In the genomic region with DNA sequence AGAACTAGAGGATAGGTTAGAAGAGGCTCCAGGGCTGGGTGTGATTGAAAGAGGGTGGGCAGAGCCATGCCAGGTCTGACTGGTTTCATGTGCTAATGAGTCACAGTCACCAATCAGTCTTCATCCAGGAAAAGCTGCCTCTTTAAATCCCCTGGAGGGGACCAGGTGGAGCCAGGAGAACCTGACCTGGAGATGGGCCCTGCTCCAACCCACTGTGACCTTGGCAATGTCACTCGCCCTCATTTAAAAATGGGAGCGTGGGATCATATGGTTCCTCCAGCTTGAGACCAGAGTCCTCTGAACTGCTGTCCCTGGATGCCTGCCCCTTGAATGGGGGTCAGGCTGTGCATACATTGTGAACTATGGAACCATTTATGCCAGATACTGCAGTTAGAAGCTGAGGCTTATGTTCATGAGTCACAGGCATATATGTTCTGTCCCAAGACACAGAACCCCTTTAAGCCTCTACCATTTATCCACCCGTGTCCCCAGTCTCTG, we compare ENCODE assay signal across 15 cellular contexts. TPM values are rescaled to one million over a fixed set of nuclear protein-coding genes. Genes with fewer than 3 reads are reported as not detected.
A peak's percentile ranks its signal among the peaks of the same experiment; 100 is the strongest.
DNase-seq lines count a peak whose midpoint lies in the region; ATAC-seq and TF ChIP-seq lines count a peak whose summit lies in the region.
"Had no signal": no experiment of that assay in that cellular context is flagged by ENCODE, and none has a peak within 500 bp of the region (broad histone marks: within the 10 kb centered on the region; RNA-seq: fewer than 3 reads in every experiment).

No MANE protein-coding gene starts in this region.

- in situ Hi-C loops in SK-MEL-5 (cut with HindIII; ENCODE audit: low pct_unique_long_range_greater_than_20kb, low sequenced_read_pairs): no loop called here

- peaks cover 8 to 13% of the 10 kb centered on the region in 2 donors for H3K36me3 Mint-ChIP-seq in activated naive CD4-positive, alpha-beta T cell treated with anti-CD3 and anti-CD28 coated beads, Interleukin-2, amount 50 U/mL, for 72 hours
- peaks cover 1% of the 10 kb centered on the region for H3K36me3 Mint-ChIP-seq in activated naive CD4-positive, alpha-beta T cell treated with anti-CD3 and anti-CD28 coated beads for 36 hours (ENCODE audit: low read depth)
- H3K36me3 Mint-ChIP-seq in endothelial cell (ENCODE audit: low read depth, unreplicated experiment): no peaks in the 10 kb centered on the region

- CTCF ChIA-PET in activated naive CD4-positive, alpha-beta T cell treated with anti-CD3 and anti-CD28 coated beads for 36 hours (lab: Charles Lee): no interaction called here

- no peaks in the 10 kb centered on the region for H3K4me1 ChIP-seq in upper lobe of right lung
- H3K4me1 ChIP-seq in Karpas-422 (ENCODE audit: low read length): no peaks in the 10 kb centered on the region

- H3K4me1 Mint-ChIP-seq in activated naive CD4-positive, alpha-beta T cell treated with anti-CD3 and anti-CD28 coated beads for 36 hours (ENCODE audit: low read depth): no peaks in the 10 kb centered on the region
- H3K4me1 Mint-ChIP-seq in endothelial cell (ENCODE audit: unreplicated experiment): peaks cover 21% of the 10 kb centered on the region
- H3K4me1 Mint-ChIP-seq: naive thymus-derived CD4-positive, alpha-beta T cell had no signal

- no peak overlapping the region for H3K4me2 ChIP-seq in Karpas-422 (ENCODE audit: low read depth, low read length, poor library complexity, severe bottlenecking)

- no peak overlapping the region for H3K27ac ChIP-seq in upper lobe of right lung
- H3K27ac ChIP-seq in Karpas-422 (ENCODE audit: low read length): no peak overlapping the region
- H3K27ac ChIP-seq: left ventricle myocardium inferior had no signal

- no peak overlapping the region for H3K27ac Mint-ChIP-seq in activated naive CD4-positive, alpha-beta T cell treated with anti-CD3 and anti-CD28 coated beads, Interleukin-2, amount 50 U/mL, for 72 hours
- no peak overlapping the region for H3K27ac Mint-ChIP-seq in activated naive CD4-positive, alpha-beta T cell treated with anti-CD3 and anti-CD28 coated beads for 36 hours
- no peak overlapping the region for H3K27ac Mint-ChIP-seq in endothelial cell (ENCODE audit: unreplicated experiment)
- H3K27ac Mint-ChIP-seq: activated T-helper 2 cell treated with anti-CD3 and anti-CD28 coated beads, Interferon-gamma antibody, Interleukin-2, Interleukin-4, amounts not matched to agents 10 μg/mL and 5 μg/mL and 100 μg/mL, durations not matched to agents 14 hours and 24 hours and 36 hours; naive thymus-derived CD4-positive, alpha-beta T cell had no signal

- DNase-seq in activated naive CD4-positive, alpha-beta T cell treated with anti-CD3 and anti-CD28 coated beads, Interleukin-2, amount 50 U/mL, for 72 hours (ENCODE audit: low spot score in 2 of 2): no peak
- DNase-seq in activated naive CD4-positive, alpha-beta T cell treated with anti-CD3 and anti-CD28 coated beads for 36 hours: no peak
- DNase-seq in SK-MEL-5 (ENCODE audit: low read depth, low spot score) (peak; percentile 19), left colon (no peak), upper lobe of right lung (no peak), Karpas-422 (no peak), endothelial cell (ENCODE audit: low spot score) (no peak)
- DNase-seq: activated CD4-positive, alpha-beta T cell treated with anti-CD3 and anti-CD28 coated beads, Interleukin-2, amount 50 U/mL, for 4 hours; hippocampal formation; left ventricle myocardium inferior; naive thymus-derived CD4-positive, alpha-beta T cell; NCI-H1930; NK-92 treated with Interleukin-12 subunit alpha and Interleukin-12 subunit beta, amount 100 ng/mL, for 24 hours had no signal

- H3K4me3 ChIP-seq in upper lobe of right lung (no peak overlapping the region), Karpas-422 (ENCODE audit: low read length) (no peak overlapping the region)
- H3K4me3 ChIP-seq: left ventricle myocardium inferior had no signal

- no peaks in the 10 kb centered on the region for H3K9me2 ChIP-seq in Karpas-422 (replicated peaks; ENCODE audit: insufficient read depth, low read length)

- no peak overlapping the region for H3K9ac ChIP-seq in Karpas-422 (ENCODE audit: low read length)

- H3K27me3 ChIP-seq in upper lobe of right lung: no peaks in the 10 kb centered on the region
- H3K27me3 ChIP-seq in Karpas-422 (ENCODE audit: low read length): peaks cover 4% of the 10 kb centered on the region; the same call in 1 of the 2 replicates

- no peak overlapping the region for H2AFZ ChIP-seq in Karpas-422 (ENCODE audit: low read length)

- peaks cover 7 to 8% of the 10 kb centered on the region in 2 donors for H3K9me3 Mint-ChIP-seq in activated naive CD4-positive, alpha-beta T cell treated with anti-CD3 and anti-CD28 coated beads, Interleukin-2, amount 50 U/mL, for 72 hours
- H3K9me3 Mint-ChIP-seq in activated naive CD4-positive, alpha-beta T cell treated with anti-CD3 and anti-CD28 coated beads for 36 hours: peaks cover 4% of the 10 kb centered on the region
- no peaks in the 10 kb centered on the region for H3K9me3 Mint-ChIP-seq in endothelial cell (ENCODE audit: unreplicated experiment)

- H3K79me2 ChIP-seq in Karpas-422 (ENCODE audit: low read length): no peaks in the 10 kb centered on the region

- no peaks in the 10 kb centered on the region for H3K36me3 ChIP-seq in upper lobe of right lung
- no peaks in the 10 kb centered on the region for H3K36me3 ChIP-seq in Karpas-422 (ENCODE audit: insufficient read depth, low read length)
- H3K36me3 ChIP-seq: left ventricle myocardium inferior had no signal

- intact Hi-C loops in activated naive CD4-positive, alpha-beta T cell treated with anti-CD3 and anti-CD28 coated beads for 36 hours (cut with micrococcal nuclease): no loop called here
- intact Hi-C loops in left colon (cut with DNase I, micrococcal nuclease): no loop called here
- intact Hi-C loops in upper lobe of right lung (cut with DNase I): no loop called here

- no peaks in the 10 kb centered on the region for H4K20me1 ChIP-seq in Karpas-422 (ENCODE audit: insufficient read depth, low read depth, low read length)

- no peak overlapping the region for H3K4me3 Mint-ChIP-seq in activated naive CD4-positive, alpha-beta T cell treated with anti-CD3 and anti-CD28 coated beads for 36 hours
- no peak overlapping the region for H3K4me3 Mint-ChIP-seq in endothelial cell (ENCODE audit: unreplicated experiment)
- H3K4me3 Mint-ChIP-seq: naive thymus-derived CD4-positive, alpha-beta T cell had no signal

- H3K27me3 Mint-ChIP-seq in activated naive CD4-positive, alpha-beta T cell treated with anti-CD3 and anti-CD28 coated beads for 36 hours (ENCODE audit: low read depth): peaks cover 9% of the 10 kb centered on the region
- peaks cover 5% of the 10 kb centered on the region for H3K27me3 Mint-ChIP-seq in endothelial cell (ENCODE audit: unreplicated experiment)

- TF ChIP-seq CTCF in upper lobe of right lung (IDR thresholded peaks at IDR 0.05): no peak
- no peak for TF ChIP-seq CTCF in endothelial cell (IDR thresholded peaks at IDR 0.05; ENCODE audit: unreplicated experiment)

- H3K9me3 ChIP-seq in upper lobe of right lung (no peaks in the 10 kb centered on the region), Karpas-422 (ENCODE audit: low read length) (peaks cover 9% of the 10 kb centered on the region)

- peak; percentile 44 to 45 for ATAC-seq in activated naive CD4-positive, alpha-beta T cell treated with anti-CD3 and anti-CD28 coated beads, Interleukin-2, amount 50 U/mL, for 72 hours
- peak; percentile 60 for ATAC-seq in left colon
- ATAC-seq in upper lobe of right lung: peak; percentile 23
- ATAC-seq in GM21528 (IDR thresholded peaks at IDR 0.05; ENCODE audit: low FRiP score, unreplicated experiment): no peak
- ATAC-seq: naive thymus-derived CD4-positive, alpha-beta T cell had no signal

RNA-seq across cellular contexts. Expression of a gene that starts 23.0 kb away (rescaled TPM):
- 1 to 10 TPM in 1 of 2 donors, not detected in 1; 2.5 TPM for total RNA-seq in activated naive CD4-positive, alpha-beta T cell treated with anti-CD3 and anti-CD28 coated beads, Interleukin-2, amount 50 U/mL, for 72 hours
- total RNA-seq in activated naive CD4-positive, alpha-beta T cell treated with anti-CD3 and anti-CD28 coated beads for 36 hours: 1 to 10 TPM; 2.3 to 2.5 TPM
- 42.3 and 49.0 TPM in 2 replicates for total RNA-seq in SK-MEL-5 (2014; rRNA removed; shearing (Covaris generic))
- 26.1 and 26.9 TPM in 2 replicates for polyA plus RNA-seq in SK-MEL-5 (2015; cell fraction: cytosol; rRNA removed)
- polyA plus RNA-seq in SK-MEL-5 (2015; cell fraction: nucleus; rRNA removed): 40.7 and 50.5 TPM in 2 replicates
- 100 to 1,000 TPM in 1 of 2 donors, 10 to 100 TPM in 1; 98.7 to 147 TPM for total RNA-seq in left colon
- total RNA-seq in upper lobe of right lung: 43.6 TPM
- total RNA-seq in Karpas-422 (2014; rRNA removed; shearing (Covaris generic); ENCODE audit: low replicate concordance): 17.4 and 20.2 TPM in 2 replicates
- total RNA-seq in endothelial cell (ENCODE audit: unreplicated experiment): 40.3 TPM
- polyA plus RNA-seq: naive thymus-derived CD4-positive, alpha-beta T cell had no signal
